In the genomic region with DNA sequence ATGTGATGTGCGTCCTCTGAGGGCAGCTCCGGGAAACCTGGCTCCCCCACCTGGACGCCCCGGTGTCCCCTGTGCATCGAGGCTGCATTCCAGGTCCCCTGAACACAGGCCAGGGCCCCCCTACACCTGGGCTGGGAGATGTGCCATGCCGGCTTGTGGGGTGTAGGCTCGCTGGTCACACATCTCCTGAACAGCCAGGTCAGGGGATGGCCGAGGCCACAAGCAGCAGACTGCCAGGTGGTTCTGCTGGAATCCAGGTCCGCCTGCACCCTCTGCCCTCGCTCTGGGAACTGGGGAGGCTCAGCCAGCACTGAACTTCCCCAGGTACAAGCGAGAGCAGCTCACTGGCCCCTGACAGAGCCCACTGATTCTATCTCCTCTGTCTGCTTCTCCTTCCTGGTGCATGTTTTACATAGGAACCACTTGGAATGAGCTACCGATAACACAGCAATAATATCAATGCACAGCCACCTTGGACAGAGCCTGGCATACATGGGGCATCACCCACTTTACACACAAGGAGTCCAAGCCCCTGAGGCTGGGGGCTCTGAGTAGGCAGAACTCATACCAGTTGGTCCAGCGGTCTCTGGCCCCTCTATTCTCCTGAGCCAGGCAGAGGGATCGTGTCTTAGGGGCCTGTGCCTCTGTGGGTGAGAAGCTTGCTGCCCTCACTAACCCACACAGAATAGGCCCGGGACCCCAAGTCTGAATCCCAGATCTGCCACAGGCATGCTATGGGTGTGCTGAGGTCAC, we compare ENCODE assay signal across 2 cellular contexts.
TF ChIP-seq lines count a peak whose summit lies in the region.

No MANE protein-coding gene starts in this region.

TF ChIP-seq in HepG2, 621 proteins besides CTCF, POLR2A, EP300 and RAD21:
- TF ChIP-seq HDAC6 (IDR thresholded peaks at IDR 0.05; ENCODE audit: low read depth, low read length) (no peak), BRD4 (CRISPR knock-in tag; IDR thresholded peaks at IDR 0.05) (no peak), KAT2B (IDR thresholded peaks at IDR 0.05; ENCODE audit: borderline replicate concordance, low read depth, low read length) (no peak), HNRNPK (IDR thresholded peaks at IDR 0.05; ENCODE audit: low read depth, low read length, poor library complexity, severe bottlenecking) (no peak), SIX4 (CRISPR knock-in tag; IDR thresholded peaks at IDR 0.05) (no peak), SNAPC4 (CRISPR knock-in tag; IDR thresholded peaks at IDR 0.05) (no peak), ZNF768 (CRISPR knock-in tag; IDR thresholded peaks at IDR 0.05) (no peak), ZNF850 (CRISPR knock-in tag; conservative IDR thresholded peaks at IDR 0.05) (no peak), ZNF33A (CRISPR knock-in tag; IDR thresholded peaks at IDR 0.05; ENCODE audit: borderline replicate concordance) (no peak), NFE2L1 (CRISPR knock-in tag; IDR thresholded peaks at IDR 0.05; ENCODE audit: borderline replicate concordance) (no peak), HNF4G (IDR thresholded peaks at IDR 0.05; ENCODE audit: borderline replicate concordance, low read depth, low read length) (no peak), HNF4G (CRISPR knock-in tag; IDR thresholded peaks at IDR 0.05; ENCODE audit: borderline replicate concordance, low read depth) (no peak), GPBP1L1 (CRISPR knock-in tag; IDR thresholded peaks at IDR 0.05) (no peak), SMAD1 (CRISPR knock-in tag; IDR thresholded peaks at IDR 0.05; ENCODE audit: borderline replicate concordance, low read depth) (no peak), ZNF556 (CRISPR knock-in tag; IDR thresholded peaks at IDR 0.05; ENCODE audit: borderline replicate concordance) (no peak), MXD3 (CRISPR knock-in tag; IDR thresholded peaks at IDR 0.05) (no peak), ZNF709 (CRISPR knock-in tag; IDR thresholded peaks at IDR 0.05) (no peak), HNRNPL (IDR thresholded peaks at IDR 0.05; ENCODE audit: low read depth, low read length) (no peak), ZNF878 (CRISPR knock-in tag; IDR thresholded peaks at IDR 0.05) (no peak), ZNF160 (CRISPR knock-in tag; IDR thresholded peaks at IDR 0.05) (no peak)
- TF ChIP-seq, protein P1, sequence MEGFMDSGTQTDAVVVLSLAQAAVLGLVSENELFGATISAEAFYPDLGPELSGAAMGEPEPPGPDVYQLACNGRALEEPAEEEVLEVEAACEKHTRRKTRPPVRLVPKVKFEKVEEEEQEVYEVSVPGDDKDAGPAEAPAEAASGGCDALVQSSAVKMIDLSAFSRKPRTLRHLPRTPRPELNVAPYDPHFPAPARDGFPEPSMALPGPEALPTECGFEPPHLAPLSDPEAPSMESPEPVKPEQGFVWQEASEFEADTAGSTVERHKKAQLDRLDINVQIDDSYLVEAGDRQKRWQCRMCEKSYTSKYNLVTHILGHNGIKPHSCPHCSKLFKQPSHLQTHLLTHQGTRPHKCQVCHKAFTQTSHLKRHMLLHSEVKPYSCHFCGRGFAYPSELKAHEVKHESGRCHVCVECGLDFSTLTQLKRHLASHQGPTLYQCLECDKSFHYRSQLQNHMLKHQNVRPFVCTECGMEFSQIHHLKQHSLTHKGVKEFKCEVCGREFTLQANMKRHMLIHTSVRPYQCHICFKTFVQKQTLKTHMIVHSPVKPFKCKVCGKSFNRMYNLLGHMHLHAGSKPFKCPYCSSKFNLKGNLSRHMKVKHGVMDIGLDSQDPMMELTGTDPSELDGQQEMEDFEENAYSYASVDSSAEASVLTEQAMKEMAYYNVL (CRISPR knock-in tag; IDR thresholded peaks at IDR 0.05; ENCODE audit: borderline replicate concordance) = no peak

TF ChIP-seq in WTC11, 78 proteins besides CTCF, POLR2A, EP300 and RAD21:
- TF ChIP-seq, protein P2, sequence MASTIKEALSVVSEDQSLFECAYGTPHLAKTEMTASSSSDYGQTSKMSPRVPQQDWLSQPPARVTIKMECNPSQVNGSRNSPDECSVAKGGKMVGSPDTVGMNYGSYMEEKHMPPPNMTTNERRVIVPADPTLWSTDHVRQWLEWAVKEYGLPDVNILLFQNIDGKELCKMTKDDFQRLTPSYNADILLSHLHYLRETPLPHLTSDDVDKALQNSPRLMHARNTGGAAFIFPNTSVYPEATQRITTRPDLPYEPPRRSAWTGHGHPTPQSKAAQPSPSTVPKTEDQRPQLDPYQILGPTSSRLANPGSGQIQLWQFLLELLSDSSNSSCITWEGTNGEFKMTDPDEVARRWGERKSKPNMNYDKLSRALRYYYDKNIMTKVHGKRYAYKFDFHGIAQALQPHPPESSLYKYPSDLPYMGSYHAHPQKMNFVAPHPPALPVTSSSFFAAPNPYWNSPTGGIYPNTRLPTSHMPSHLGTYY (CRISPR knock-in tag; IDR thresholded peaks at IDR 0.05) = no peak
